In the genomic region with DNA sequence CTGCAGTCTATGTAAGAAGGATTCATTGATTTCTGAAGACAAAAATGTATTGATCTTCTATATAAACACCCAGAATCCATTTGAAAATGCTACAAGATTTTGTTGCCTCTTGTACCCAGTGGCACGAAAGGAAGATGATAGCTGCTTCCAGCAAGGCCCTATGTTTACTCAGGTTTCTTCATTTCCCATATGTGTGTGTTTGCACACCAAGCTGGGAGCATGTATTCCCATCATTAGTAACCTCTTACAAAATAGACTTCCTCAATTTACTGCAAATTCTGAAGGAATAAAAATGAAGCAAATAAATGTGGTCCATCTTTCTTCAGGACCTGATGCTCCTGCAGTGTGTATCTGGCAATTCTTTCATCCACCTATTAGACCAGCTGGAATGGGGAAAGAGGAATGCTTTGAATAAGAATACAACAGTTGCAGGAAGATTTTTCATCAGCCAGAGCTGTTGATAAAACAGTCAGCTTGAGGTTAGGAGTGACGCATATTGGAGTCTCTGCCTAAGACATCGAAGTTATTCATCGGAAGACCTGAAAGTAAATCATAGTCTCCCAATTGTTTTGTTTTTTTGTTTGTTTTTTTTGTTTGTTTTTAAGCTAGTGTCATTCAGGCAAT, we compare ENCODE assay signal across 22 cellular contexts.
"Had no signal": no experiment of that assay in that cellular context is flagged by ENCODE, and none has a peak within 500 bp of the region (broad histone marks: within the 10 kb centered on the region; RNA-seq: fewer than 3 reads in every experiment).

No MANE protein-coding gene starts in this region.

- ATAC-seq: activated CD8-positive, alpha-beta T cell treated with anti-CD3 and anti-CD28 coated beads for 36 hours; activated naive CD4-positive, alpha-beta T cell treated with anti-CD3 and anti-CD28 coated beads, Interleukin-2, amount 50 U/mL, for 72 hours; foreskin keratinocyte; heart left ventricle; naive thymus-derived CD8-positive, alpha-beta T cell; stimulated activated naive B cell treated with anti-CD40 and anti-IgM and Interleukin-4, amounts not matched to agents 10 μg/mL and 1 μg/mL and 100 μg/mL, for 72 hours had no signal

- DNase-seq: activated CD4-positive, alpha-beta T cell treated with anti-CD3 and anti-CD28 coated beads, Interleukin-2, amount 10 ng/mL, durations not matched to agents 7 days and 5 days; activated CD4-positive, CD25-positive, alpha-beta regulatory T cell treated with anti-CD3 and anti-CD28 coated beads, Interleukin-2, amount 50 U/mL, for 72 hours; activated CD8-positive, alpha-beta T cell treated with anti-CD3 and anti-CD28 coated beads for 36 hours; activated naive CD4-positive, alpha-beta T cell; activated T-cell treated with anti-CD3 and anti-CD28 coated beads, Interleukin-2, amount 50 U/mL, for 48 hours; aorta; central memory CD4-positive, alpha-beta T cell; esophagus squamous epithelium; foreskin keratinocyte; heart left ventricle; hypothalamus; midbrain; naive thymus-derived CD8-positive, alpha-beta T cell; nucleus accumbens; stimulated activated CD4-positive, alpha-beta T cell treated with anti-CD3 and anti-CD28 coated beads, Interleukin-15, amount 100 ng/mL, for 24 hours; stimulated activated CD4-positive, alpha-beta T cell treated with anti-CD3 and anti-CD28 coated beads, Interleukin-2, amount 100 ng/mL, for 24 hours; stimulated activated naive B cell treated with anti-CD40 and anti-IgM and Interleukin-4, amounts not matched to agents 10 μg/mL and 1 μg/mL and 100 μg/mL, for 72 hours; stomach; T-helper 9 cell; thyroid gland; upper lobe of left lung had no signal
